ENCODE assay signal across 8 cellular contexts in the genomic region with DNA sequence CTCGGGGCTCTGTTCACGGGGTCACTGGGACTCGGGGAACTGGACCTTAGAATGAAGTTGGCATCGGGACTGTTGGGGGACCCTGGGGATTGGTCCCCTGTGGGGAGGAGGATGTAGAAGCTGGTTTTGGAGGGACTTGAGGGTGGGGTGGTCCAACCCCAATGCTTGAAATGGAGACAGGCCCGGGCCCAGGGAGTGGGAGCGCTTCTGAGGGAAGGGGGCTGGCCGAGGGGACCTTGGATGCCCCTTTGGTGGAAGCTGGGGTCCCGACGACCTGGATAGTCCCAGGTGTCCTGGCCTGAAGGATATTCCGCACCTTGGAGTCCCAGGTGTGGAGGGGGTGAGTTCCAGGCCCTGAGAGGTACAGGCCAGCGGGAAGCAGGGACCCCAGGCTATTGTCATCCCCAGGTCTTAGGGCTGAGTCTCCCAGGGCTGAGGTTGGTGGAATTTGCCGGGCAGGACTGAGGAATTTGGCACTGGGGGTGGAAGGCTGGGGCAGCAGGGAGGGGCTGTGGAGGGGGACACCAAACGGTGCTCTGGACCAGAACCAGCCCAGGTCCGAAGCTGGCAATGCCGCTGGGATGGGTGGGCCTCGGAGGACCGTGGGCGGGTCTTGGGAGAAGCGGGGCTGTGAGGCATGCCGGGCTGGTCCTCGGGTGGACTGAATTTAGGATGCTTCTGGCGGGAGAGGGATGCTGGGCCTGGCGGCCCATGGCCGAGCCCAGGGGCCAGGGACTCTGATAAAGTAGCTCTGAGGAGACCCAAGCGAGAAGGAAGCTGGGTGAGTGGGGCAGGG. TPM values are rescaled to one million over a fixed set of nuclear protein-coding genes. Genes with fewer than 3 reads are reported as not detected.
DNase-seq lines count a peak whose midpoint lies in the region; ATAC-seq and TF ChIP-seq lines count a peak whose summit lies in the region.

No MANE protein-coding gene starts in this region.

- H3K27ac ChIP-seq in heart right ventricle: peak overlapping the region in 1 of 10 donors; percentile 19
- peak overlapping the region in 2 of 4 donors; percentile 36 to 93 for H3K27ac ChIP-seq in tibial nerve

- intact Hi-C loops in heart right ventricle (cut with DNase I): no loop called here
- intact Hi-C loops in Right ventricle myocardium inferior (cut with DNase I): loop anchor here (5.0 kb wide), 1 partner anchor 72 kb away; a partner anchor contains a TSS

- no peak for TF ChIP-seq EP300 in tibial nerve (IDR thresholded peaks at IDR 0.05)

- H3K9me3 Mint-ChIP-seq in activated T-helper 17 cell treated with anti-CD3 and anti-CD28 coated beads, Interleukin-2, amount 50 U/mL, for 72 hours: no peaks in the 10 kb centered on the region

- TF ChIP-seq CTCF in heart right ventricle (IDR thresholded peaks at IDR 0.05): no peak
- no peak for TF ChIP-seq CTCF in tibial nerve (IDR thresholded peaks at IDR 0.05)

- no peaks in the 10 kb centered on the region for H3K27me3 Mint-ChIP-seq in activated T-helper 17 cell treated with anti-CD3 and anti-CD28 coated beads, Interleukin-2, amount 50 U/mL, for 72 hours

- H3K27ac Mint-ChIP-seq in activated T-helper 17 cell treated with anti-CD3 and anti-CD28 coated beads, Interleukin-2, amount 50 U/mL, for 72 hours: peak overlapping the region; percentile 19

- peak overlapping the region; percentile 72 for H3K4me3 Mint-ChIP-seq in activated T-helper 17 cell treated with anti-CD3 and anti-CD28 coated beads, Interleukin-2, amount 50 U/mL, for 72 hours

- DNase-seq in heart right ventricle (no peak), Right ventricle myocardium inferior (ENCODE audit: missing footprints) (no peak), tibial nerve (ENCODE audit: low spot score in 2 of 2) (no peak), SHP77 treated with DMSO at 0.1 percent for 48 hours (lab: John Stamatoyannopoulos, UW) (no peak), KG1 (lab: John Stamatoyannopoulos, UW) (no peak)
- no peak for DNase-seq in stimulated activated CD4-positive, alpha-beta T cell treated with anti-CD3 and anti-CD28 coated beads, Interleukin-2, amount 100 ng/mL, for 48 hours

- H3K4me1 ChIP-seq in heart right ventricle: peaks cover 8 to 31% (median 25%) of the 10 kb centered on the region in 9 donors
- H3K4me1 ChIP-seq in iPS-15b (ENCODE audit: control insufficient read depth, insufficient read depth, low read length): no peaks in the 10 kb centered on the region
- peaks cover 0 to 30% (median 21%) of the 10 kb centered on the region in 4 donors for H3K4me1 ChIP-seq in tibial nerve

- WGBS in heart right ventricle, 2 donors: 35 to 40% methylated on average over 25 of the region's 25 CpGs
- 19 to 22% methylated on average over 21 to 25 of the region's 25 CpGs for WGBS in tibial nerve, 2 donors

- no peaks in the 10 kb centered on the region for H3K27me3 ChIP-seq in heart right ventricle
- H3K27me3 ChIP-seq in iPS-15b (ENCODE audit: control insufficient read depth, insufficient read depth, low read length): no peaks in the 10 kb centered on the region
- no peaks in the 10 kb centered on the region for H3K27me3 ChIP-seq in tibial nerve

- peaks cover 26% of the 10 kb centered on the region for H3K36me3 Mint-ChIP-seq in activated T-helper 17 cell treated with anti-CD3 and anti-CD28 coated beads, Interleukin-2, amount 50 U/mL, for 72 hours (ENCODE audit: low read depth)

- TF ChIP-seq POLR2A in tibial nerve (IDR thresholded peaks at IDR 0.05): no peak

- H3K9ac ChIP-seq in iPS-15b (ENCODE audit: low read depth, low read length): peak overlapping the region; percentile 60

- H3K36me3 ChIP-seq in heart right ventricle: peaks cover 0 to 40% (median 20%) of the 10 kb centered on the region in 9 donors
- peaks cover 23% of the 10 kb centered on the region for H3K36me3 ChIP-seq in iPS-15b (ENCODE audit: control insufficient read depth, insufficient read depth, low read length)
- peaks cover 0 to 40% (median 0%) of the 10 kb centered on the region in 3 donors for H3K36me3 ChIP-seq in tibial nerve

- H3K4me3 ChIP-seq in heart right ventricle: peak overlapping the region in 6 of 10 donors; percentile 7 to 100 (median 93)
- H3K4me3 ChIP-seq in iPS-15b (ENCODE audit: low read depth, low read length): peak overlapping the region; percentile 80
- peak overlapping the region in 3 of 4 donors; percentile 9 to 85 (median 79) for H3K4me3 ChIP-seq in tibial nerve

- H3K4me1 Mint-ChIP-seq in activated T-helper 17 cell treated with anti-CD3 and anti-CD28 coated beads, Interleukin-2, amount 50 U/mL, for 72 hours: no peaks in the 10 kb centered on the region

- no peak for ATAC-seq in heart right ventricle
- no peak for ATAC-seq in Right ventricle myocardium inferior
- no peak for ATAC-seq in activated T-helper 17 cell treated with anti-CD3 and anti-CD28 coated beads, Interleukin-2, amount 50 U/mL, for 72 hours (replicated peaks)

- H3K9me3 ChIP-seq in heart right ventricle: no peaks in the 10 kb centered on the region
- no peaks in the 10 kb centered on the region for H3K9me3 ChIP-seq in iPS-15b (ENCODE audit: control insufficient read depth, insufficient read depth, low read length)
- H3K9me3 ChIP-seq in tibial nerve: no peaks in the 10 kb centered on the region

RNA-seq across cellular contexts. Expression of a gene that starts 1.8 kb away (rescaled TPM):
- 10 to 100 TPM; 20.5 to 39.0 (median 26.7) TPM for total RNA-seq in heart right ventricle
- polyA plus RNA-seq in heart right ventricle: 10 to 100 TPM; 32.9 to 40.9 TPM
- total RNA-seq in Right ventricle myocardium inferior: 28.2 TPM
- total RNA-seq in activated T-helper 17 cell treated with anti-CD3 and anti-CD28 coated beads, Interleukin-2, amount 50 U/mL, for 72 hours: 10 to 100 TPM; 30.7 to 39.3 TPM
- total RNA-seq in tibial nerve: 10 to 100 TPM; 30.2 to 54.0 (median 48.7) TPM

RNA-seq across cellular contexts. Expression of a gene that starts 16.3 kb away (rescaled TPM):
- 100 to 1,000 TPM in 9 of 10 donors, 10 to 100 TPM in 1; 90.6 to 123 (median 104) TPM for total RNA-seq in heart right ventricle
- 100 to 1,000 TPM; 127 to 131 TPM for polyA plus RNA-seq in heart right ventricle
- total RNA-seq in Right ventricle myocardium inferior: 119 TPM
- 10 to 100 TPM; 37.4 to 40.1 TPM for total RNA-seq in activated T-helper 17 cell treated with anti-CD3 and anti-CD28 coated beads, Interleukin-2, amount 50 U/mL, for 72 hours
- total RNA-seq in tibial nerve: 100 to 1,000 TPM in 1 of 4 donors, 10 to 100 TPM in 3; 84.3 to 101 (median 92.2) TPM

RNA-seq across cellular contexts. Expression of a gene that starts 44.4 kb away (rescaled TPM):
- total RNA-seq in heart right ventricle (100 to 1,000 TPM; 143 to 416 (median 198) TPM), Right ventricle myocardium inferior (241 TPM), tibial nerve (100 to 1,000 TPM in 3 of 4 donors, 10 to 100 TPM in 1; 65.1 to 689 (median 138) TPM)
- 100 to 1,000 TPM in 1 of 2 donors, 10 to 100 TPM in 1; 42.0 to 225 TPM for polyA plus RNA-seq in heart right ventricle
- total RNA-seq in activated T-helper 17 cell treated with anti-CD3 and anti-CD28 coated beads, Interleukin-2, amount 50 U/mL, for 72 hours: under 1 TPM in 1 of 2 donors, not detected in 1; 0.05 TPM

Comparison
In these comparisons a context has a peak if more than half of its experiments do, and no peak if none do; other contexts are left out.
1. RNA of a gene that starts 44.4 kb away (total RNA-seq): 241 TPM in Right ventricle myocardium inferior (single experiment), 143 to 416 TPM in heart right ventricle and 65.1 to 689 TPM in tibial nerve; 0.05 TPM in activated T-helper 17 cell treated with anti-CD3 and anti-CD28 coated beads, Interleukin-2, amount 50 U/mL, for 72 hours; every median in the first group is over 10 times any median in the second.
2. Peak in every context shown above with its lines, with median percentiles within 50 percentile points of each other: H3K4me3 ChIP-seq.